ENCODE assay signal across 1 cellular context in genomic region chr19:44807652-44808462, GRCh38.
A peak's percentile ranks its signal among the peaks of the same experiment; 100 is the strongest.
TF ChIP-seq lines count a peak whose summit lies in the region.

No MANE protein-coding gene starts in this region.

TF ChIP-seq in HepG2, 621 proteins besides CTCF, POLR2A, EP300 and RAD21 (continued from another document and continues in another):
- TF ChIP-seq SP2 (CRISPR knock-in tag; IDR thresholded peaks at IDR 0.05) (no peak), NR2F6 (IDR thresholded peaks at IDR 0.05) (no peak; the same call in 1 of the 2 replicates), NR2F6 (CRISPR knock-in tag; IDR thresholded peaks at IDR 0.05) (peak; percentile 82), FOXJ3 (CRISPR knock-in tag; IDR thresholded peaks at IDR 0.05; ENCODE audit: borderline replicate concordance) (no peak), SNAPC4 (CRISPR knock-in tag; IDR thresholded peaks at IDR 0.05) (no peak), ZFY (CRISPR knock-in tag; IDR thresholded peaks at IDR 0.05) (0 out of 2 replicates have a peak, but pooled peaks have one; percentile 24), ERF (CRISPR knock-in tag; IDR thresholded peaks at IDR 0.05) (no peak), ZNF335 (CRISPR knock-in tag; IDR thresholded peaks at IDR 0.05) (no peak; the same call in 1 of the 2 replicates), BCL3 (CRISPR knock-in tag; IDR thresholded peaks at IDR 0.05) (no peak), ZBTB7A (CRISPR knock-in tag; IDR thresholded peaks at IDR 0.05) (peak; percentile 95), PBX3 (CRISPR knock-in tag; IDR thresholded peaks at IDR 0.05; ENCODE audit: borderline replicate concordance) (no peak), E2F2 (CRISPR knock-in tag; IDR thresholded peaks at IDR 0.05; ENCODE audit: borderline replicate concordance) (no peak), NR2F2 (IDR thresholded peaks at IDR 0.05; ENCODE audit: borderline replicate concordance, low read depth) (no peak; the same call in 1 of the 2 replicates), CBX1 (IDR thresholded peaks at IDR 0.05; ENCODE audit: low read depth) (peak; percentile 74), MXD4 (CRISPR knock-in tag; IDR thresholded peaks at IDR 0.05) (no peak), AHR (CRISPR knock-in tag; IDR thresholded peaks at IDR 0.05) (peak; percentile 38; the same call in 1 of the 2 replicates), ZFP82 (CRISPR knock-in tag; IDR thresholded peaks at IDR 0.05; ENCODE audit: borderline replicate concordance) (no peak), SNAPC2 (CRISPR knock-in tag; IDR thresholded peaks at IDR 0.05) (peak; percentile 47; the same call in 1 of the 2 replicates), NPAS2 (CRISPR knock-in tag; IDR thresholded peaks at IDR 0.05; ENCODE audit: borderline replicate concordance) (no peak; the same call in 1 of the 2 replicates), U2AF1 (optimal IDR thresholded peaks at IDR 0.05; ENCODE audit: low read depth, low read length) (no peak), RFX5 (IDR thresholded peaks at IDR 0.05; ENCODE audit: low read depth, low read length) (no peak), ATRX (CRISPR knock-in tag; IDR thresholded peaks at IDR 0.05; ENCODE audit: borderline replicate concordance) (no peak), ZNF670 (CRISPR knock-in tag; IDR thresholded peaks at IDR 0.05; ENCODE audit: borderline replicate concordance) (no peak), KMT2A (CRISPR knock-in tag; IDR thresholded peaks at IDR 0.05) (no peak), NONO (IDR thresholded peaks at IDR 0.05) (no peak), NONO (CRISPR knock-in tag; conservative IDR thresholded peaks at IDR 0.05) (peak; percentile 55)
- TF ChIP-seq, protein P1, sequence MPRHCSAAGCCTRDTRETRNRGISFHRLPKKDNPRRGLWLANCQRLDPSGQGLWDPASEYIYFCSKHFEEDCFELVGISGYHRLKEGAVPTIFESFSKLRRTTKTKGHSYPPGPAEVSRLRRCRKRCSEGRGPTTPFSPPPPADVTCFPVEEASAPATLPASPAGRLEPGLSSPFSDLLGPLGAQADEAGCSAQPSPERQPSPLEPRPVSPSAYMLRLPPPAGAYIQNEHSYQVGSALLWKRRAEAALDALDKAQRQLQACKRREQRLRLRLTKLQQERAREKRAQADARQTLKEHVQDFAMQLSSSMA (CRISPR knock-in tag; IDR thresholded peaks at IDR 0.05) = peak; percentile 48; the same call in 1 of the 2 replicates
- TF ChIP-seq, protein P2, sequence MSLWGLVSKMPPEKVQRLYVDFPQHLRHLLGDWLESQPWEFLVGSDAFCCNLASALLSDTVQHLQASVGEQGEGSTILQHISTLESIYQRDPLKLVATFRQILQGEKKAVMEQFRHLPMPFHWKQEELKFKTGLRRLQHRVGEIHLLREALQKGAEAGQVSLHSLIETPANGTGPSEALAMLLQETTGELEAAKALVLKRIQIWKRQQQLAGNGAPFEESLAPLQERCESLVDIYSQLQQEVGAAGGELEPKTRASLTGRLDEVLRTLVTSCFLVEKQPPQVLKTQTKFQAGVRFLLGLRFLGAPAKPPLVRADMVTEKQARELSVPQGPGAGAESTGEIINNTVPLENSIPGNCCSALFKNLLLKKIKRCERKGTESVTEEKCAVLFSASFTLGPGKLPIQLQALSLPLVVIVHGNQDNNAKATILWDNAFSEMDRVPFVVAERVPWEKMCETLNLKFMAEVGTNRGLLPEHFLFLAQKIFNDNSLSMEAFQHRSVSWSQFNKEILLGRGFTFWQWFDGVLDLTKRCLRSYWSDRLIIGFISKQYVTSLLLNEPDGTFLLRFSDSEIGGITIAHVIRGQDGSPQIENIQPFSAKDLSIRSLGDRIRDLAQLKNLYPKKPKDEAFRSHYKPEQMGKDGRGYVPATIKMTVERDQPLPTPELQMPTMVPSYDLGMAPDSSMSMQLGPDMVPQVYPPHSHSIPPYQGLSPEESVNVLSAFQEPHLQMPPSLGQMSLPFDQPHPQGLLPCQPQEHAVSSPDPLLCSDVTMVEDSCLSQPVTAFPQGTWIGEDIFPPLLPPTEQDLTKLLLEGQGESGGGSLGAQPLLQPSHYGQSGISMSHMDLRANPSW (CRISPR knock-in tag; IDR thresholded peaks at IDR 0.05; ENCODE audit: borderline replicate concordance) = peak; percentile 42; the same call in 1 of the 2 replicates
- TF ChIP-seq, protein P3, sequence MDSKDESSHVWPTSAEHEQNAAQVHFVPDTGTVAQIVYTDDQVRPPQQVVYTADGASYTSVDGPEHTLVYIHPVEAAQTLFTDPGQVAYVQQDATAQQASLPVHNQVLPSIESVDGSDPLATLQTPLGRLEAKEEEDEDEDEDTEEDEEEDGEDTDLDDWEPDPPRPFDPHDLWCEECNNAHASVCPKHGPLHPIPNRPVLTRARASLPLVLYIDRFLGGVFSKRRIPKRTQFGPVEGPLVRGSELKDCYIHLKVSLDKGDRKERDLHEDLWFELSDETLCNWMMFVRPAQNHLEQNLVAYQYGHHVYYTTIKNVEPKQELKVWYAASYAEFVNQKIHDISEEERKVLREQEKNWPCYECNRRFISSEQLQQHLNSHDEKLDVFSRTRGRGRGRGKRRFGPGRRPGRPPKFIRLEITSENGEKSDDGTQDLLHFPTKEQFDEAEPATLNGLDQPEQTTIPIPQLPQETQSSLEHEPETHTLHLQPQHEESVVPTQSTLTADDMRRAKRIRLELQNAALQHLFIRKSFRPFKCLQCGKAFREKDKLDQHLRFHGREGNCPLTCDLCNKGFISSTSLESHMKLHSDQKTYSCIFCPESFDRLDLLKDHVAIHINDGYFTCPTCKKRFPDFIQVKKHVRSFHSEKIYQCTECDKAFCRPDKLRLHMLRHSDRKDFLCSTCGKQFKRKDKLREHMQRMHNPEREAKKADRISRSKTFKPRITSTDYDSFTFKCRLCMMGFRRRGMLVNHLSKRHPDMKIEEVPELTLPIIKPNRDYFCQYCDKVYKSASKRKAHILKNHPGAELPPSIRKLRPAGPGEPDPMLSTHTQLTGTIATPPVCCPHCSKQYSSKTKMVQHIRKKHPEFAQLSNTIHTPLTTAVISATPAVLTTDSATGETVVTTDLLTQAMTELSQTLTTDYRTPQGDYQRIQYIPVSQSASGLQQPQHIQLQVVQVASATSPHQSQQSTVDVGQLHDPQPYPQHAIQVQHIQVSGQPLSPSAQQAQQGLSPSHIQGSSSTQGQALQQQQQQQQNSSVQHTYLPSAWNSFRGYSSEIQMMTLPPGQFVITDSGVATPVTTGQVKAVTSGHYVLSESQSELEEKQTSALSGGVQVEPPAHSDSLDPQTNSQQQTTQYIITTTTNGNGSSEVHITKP (CRISPR knock-in tag; IDR thresholded peaks at IDR 0.05; ENCODE audit: low read depth) = no peak
- TF ChIP-seq, protein P4, sequence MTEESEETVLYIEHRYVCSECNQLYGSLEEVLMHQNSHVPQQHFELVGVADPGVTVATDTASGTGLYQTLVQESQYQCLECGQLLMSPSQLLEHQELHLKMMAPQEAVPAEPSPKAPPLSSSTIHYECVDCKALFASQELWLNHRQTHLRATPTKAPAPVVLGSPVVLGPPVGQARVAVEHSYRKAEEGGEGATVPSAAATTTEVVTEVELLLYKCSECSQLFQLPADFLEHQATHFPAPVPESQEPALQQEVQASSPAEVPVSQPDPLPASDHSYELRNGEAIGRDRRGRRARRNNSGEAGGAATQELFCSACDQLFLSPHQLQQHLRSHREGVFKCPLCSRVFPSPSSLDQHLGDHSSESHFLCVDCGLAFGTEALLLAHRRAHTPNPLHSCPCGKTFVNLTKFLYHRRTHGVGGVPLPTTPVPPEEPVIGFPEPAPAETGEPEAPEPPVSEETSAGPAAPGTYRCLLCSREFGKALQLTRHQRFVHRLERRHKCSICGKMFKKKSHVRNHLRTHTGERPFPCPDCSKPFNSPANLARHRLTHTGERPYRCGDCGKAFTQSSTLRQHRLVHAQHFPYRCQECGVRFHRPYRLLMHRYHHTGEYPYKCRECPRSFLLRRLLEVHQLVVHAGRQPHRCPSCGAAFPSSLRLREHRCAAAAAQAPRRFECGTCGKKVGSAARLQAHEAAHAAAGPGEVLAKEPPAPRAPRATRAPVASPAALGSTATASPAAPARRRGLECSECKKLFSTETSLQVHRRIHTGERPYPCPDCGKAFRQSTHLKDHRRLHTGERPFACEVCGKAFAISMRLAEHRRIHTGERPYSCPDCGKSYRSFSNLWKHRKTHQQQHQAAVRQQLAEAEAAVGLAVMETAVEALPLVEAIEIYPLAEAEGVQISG (CRISPR knock-in tag; IDR thresholded peaks at IDR 0.05) = 0 out of 2 replicates have a peak, but pooled peaks have one; percentile 15
- TF ChIP-seq, protein P5, sequence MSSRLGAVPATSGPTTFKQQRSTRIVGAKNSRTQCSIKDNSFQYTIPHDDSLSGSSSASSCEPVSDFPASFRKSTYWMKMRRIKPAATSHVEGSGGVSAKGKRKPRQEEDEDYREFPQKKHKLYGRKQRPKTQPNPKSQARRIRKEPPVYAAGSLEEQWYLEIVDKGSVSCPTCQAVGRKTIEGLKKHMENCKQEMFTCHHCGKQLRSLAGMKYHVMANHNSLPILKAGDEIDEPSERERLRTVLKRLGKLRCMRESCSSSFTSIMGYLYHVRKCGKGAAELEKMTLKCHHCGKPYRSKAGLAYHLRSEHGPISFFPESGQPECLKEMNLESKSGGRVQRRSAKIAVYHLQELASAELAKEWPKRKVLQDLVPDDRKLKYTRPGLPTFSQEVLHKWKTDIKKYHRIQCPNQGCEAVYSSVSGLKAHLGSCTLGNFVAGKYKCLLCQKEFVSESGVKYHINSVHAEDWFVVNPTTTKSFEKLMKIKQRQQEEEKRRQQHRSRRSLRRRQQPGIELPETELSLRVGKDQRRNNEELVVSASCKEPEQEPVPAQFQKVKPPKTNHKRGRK (CRISPR knock-in tag; IDR thresholded peaks at IDR 0.05) = no peak
- TF ChIP-seq, protein P6, sequence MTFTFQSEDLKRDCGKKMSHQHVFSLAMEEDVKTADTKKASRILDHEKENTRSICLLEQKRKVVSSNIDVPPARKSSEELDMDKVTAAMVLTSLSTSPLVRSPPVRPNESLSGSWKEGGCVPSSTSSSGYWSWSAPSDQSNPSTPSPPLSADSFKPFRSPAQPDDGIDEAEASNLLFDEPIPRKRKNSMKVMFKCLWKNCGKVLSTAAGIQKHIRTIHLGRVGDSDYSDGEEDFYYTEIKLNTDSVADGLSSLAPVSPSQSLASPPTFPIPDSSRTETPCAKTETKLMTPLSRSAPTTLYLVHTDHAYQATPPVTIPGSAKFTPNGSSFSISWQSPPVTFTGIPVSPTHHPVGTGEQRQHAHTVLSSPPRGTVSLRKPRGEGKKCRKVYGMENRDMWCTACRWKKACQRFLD (CRISPR knock-in tag; IDR thresholded peaks at IDR 0.05; ENCODE audit: borderline replicate concordance) = no peak
